ENCODE assay signal across 1 cellular context in the genomic region with DNA sequence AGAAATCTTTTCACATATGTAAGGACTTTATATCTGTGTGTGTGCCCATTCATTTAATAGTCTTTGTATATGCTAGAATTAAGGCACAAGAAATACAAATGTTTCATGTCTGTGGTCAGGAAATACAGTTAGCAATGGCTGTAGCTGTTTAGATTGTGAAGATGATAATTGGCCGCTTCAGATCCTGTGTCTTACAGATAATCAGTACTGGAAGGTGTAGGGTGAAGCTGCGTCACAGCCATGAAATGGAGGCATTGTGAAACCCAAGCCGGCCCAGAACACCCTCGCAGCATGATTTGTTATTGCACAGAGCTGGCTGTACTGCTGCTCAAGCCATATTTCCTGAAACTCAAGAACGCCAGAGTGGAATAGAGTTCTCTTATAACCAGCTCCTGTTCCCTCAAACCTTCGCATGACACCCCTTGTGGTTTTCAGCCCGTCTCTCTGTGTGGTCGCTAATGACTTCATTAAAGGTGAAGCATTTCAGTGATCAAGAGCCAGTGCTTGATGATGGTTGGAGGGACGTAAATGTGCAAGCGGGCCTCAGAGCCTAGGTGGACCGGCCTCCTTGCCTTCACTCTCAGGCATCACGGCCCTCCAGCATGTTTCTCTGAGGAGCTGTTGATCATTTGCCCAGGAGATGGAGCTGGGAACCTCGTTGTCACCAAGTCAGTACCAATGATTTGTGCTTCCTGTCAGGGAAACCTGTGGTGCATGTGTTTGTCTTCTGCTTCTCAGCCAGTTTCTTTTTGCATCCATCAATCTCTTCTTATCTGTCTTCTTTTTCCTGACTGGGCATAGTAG.
TF ChIP-seq lines count a peak whose summit lies in the region.

No MANE protein-coding gene starts in this region.

TF ChIP-seq in GM12878, 131 proteins besides CTCF, POLR2A, EP300 and RAD21 (continued from another document):
- TF ChIP-seq, protein P1, sequence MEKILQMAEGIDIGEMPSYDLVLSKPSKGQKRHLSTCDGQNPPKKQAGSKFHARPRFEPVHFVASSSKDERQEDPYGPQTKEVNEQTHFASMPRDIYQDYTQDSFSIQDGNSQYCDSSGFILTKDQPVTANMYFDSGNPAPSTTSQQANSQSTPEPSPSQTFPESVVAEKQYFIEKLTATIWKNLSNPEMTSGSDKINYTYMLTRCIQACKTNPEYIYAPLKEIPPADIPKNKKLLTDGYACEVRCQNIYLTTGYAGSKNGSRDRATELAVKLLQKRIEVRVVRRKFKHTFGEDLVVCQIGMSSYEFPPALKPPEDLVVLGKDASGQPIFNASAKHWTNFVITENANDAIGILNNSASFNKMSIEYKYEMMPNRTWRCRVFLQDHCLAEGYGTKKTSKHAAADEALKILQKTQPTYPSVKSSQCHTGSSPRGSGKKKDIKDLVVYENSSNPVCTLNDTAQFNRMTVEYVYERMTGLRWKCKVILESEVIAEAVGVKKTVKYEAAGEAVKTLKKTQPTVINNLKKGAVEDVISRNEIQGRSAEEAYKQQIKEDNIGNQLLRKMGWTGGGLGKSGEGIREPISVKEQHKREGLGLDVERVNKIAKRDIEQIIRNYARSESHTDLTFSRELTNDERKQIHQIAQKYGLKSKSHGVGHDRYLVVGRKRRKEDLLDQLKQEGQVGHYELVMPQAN (conservative IDR thresholded peaks at IDR 0.05), result no peak
- no peak for TF ChIP-seq NR2C2 (IDR thresholded peaks at IDR 0.05; ENCODE audit: borderline replicate concordance, control insufficient read depth, insufficient read length, low read depth)
- TF ChIP-seq TAF1 (IDR thresholded peaks at IDR 0.05; ENCODE audit: borderline replicate concordance, low read depth, low read length), result no peak
- no peak for TF ChIP-seq KDM1A (IDR thresholded peaks at IDR 0.05; ENCODE audit: borderline replicate concordance)
- no peak for TF ChIP-seq BCLAF1 (IDR thresholded peaks at IDR 0.05)
- no peak for TF ChIP-seq ETV6 (conservative IDR thresholded peaks at IDR 0.05 in 1 of 2, IDR thresholded peaks at IDR 0.05 in 1 of 2; ENCODE audit: borderline replicate concordance in 1 of 2, low read depth in 1 of 2)
- TF ChIP-seq, protein P2, sequence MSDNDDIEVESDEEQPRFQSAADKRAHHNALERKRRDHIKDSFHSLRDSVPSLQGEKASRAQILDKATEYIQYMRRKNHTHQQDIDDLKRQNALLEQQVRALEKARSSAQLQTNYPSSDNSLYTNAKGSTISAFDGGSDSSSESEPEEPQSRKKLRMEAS (IDR thresholded peaks at IDR 0.05; ENCODE audit: low read depth, low read length), result no peak
- TF ChIP-seq SMARCA5 (IDR thresholded peaks at IDR 0.05), result no peak
- TF ChIP-seq NFIC (IDR thresholded peaks at IDR 0.05; ENCODE audit: low read depth, low read length), result no peak
- no peak for TF ChIP-seq BACH1 (IDR thresholded peaks at IDR 0.05; ENCODE audit: borderline replicate concordance)
- TF ChIP-seq MEF2A (IDR thresholded peaks at IDR 0.05; ENCODE audit: insufficient read depth, low read depth, low read length), result no peak
- no peak for TF ChIP-seq POLR2AphosphoS2 (IDR thresholded peaks at IDR 0.05; ENCODE audit: low read depth, low read length)
- no peak for TF ChIP-seq ASH2L (IDR thresholded peaks at IDR 0.05; ENCODE audit: borderline replicate concordance, low read depth)
- no peak for TF ChIP-seq SP1 (IDR thresholded peaks at IDR 0.05; ENCODE audit: low read depth, low read length)
- TF ChIP-seq RBBP5 (conservative IDR thresholded peaks at IDR 0.05), result no peak
- 0 out of 2 replicates have a peak, but pooled peaks have one; percentile 10 for TF ChIP-seq YY1 (IDR thresholded peaks at IDR 0.05; ENCODE audit: low read depth, low read length)
- TF ChIP-seq SMC3 (IDR thresholded peaks at IDR 0.05; ENCODE audit: borderline replicate concordance, low read length), result peak; percentile 6; the same call in 1 of the 2 replicates
- no peak for TF ChIP-seq PAX8 (IDR thresholded peaks at IDR 0.05)
- no peak for TF ChIP-seq PML (IDR thresholded peaks at IDR 0.05; ENCODE audit: low read length)
- no peak for TF ChIP-seq CHD2 (IDR thresholded peaks at IDR 0.05; ENCODE audit: borderline replicate concordance, low read depth, low read length)
- no peak for TF ChIP-seq ZBED1 (IDR thresholded peaks at IDR 0.05; ENCODE audit: borderline replicate concordance)
- TF ChIP-seq HSF1 (IDR thresholded peaks at IDR 0.05; ENCODE audit: low read depth, low read length), result no peak
- TF ChIP-seq ZBTB33 (IDR thresholded peaks at IDR 0.05), result no peak
- TF ChIP-seq CREB1 (IDR thresholded peaks at IDR 0.05; ENCODE audit: low read depth), result 0 out of 2 replicates have a peak, but pooled peaks have one; percentile 10
- no peak for TF ChIP-seq POU2F2 (IDR thresholded peaks at IDR 0.05; ENCODE audit: borderline replicate concordance, low read depth, low read length)
- no peak for TF ChIP-seq MXI1 (IDR thresholded peaks at IDR 0.05; ENCODE audit: low read depth, low read length)
- no peak for TF ChIP-seq RAD51 (IDR thresholded peaks at IDR 0.05)
